In genomic region chr10:14991036-14991749, GRCh38 we compare ENCODE assay signal across 10 cellular contexts. TPM values are rescaled to one million over a fixed set of nuclear protein-coding genes. Genes with fewer than 3 reads are reported as not detected.
DNase-seq lines count a peak whose midpoint lies in the region; ATAC-seq and TF ChIP-seq lines count a peak whose summit lies in the region.
"Not testable (repeated sequence)": the region's sequence is repeated elsewhere in the genome, so short reads cannot be mapped to it uniquely, and the experiment has no call there.
"Had no signal": no experiment of that assay in that cellular context is flagged by ENCODE, and none has a peak within 500 bp of the region (broad histone marks: within the 10 kb centered on the region; RNA-seq: fewer than 3 reads in every experiment).

No MANE protein-coding gene starts in this region.

- peaks cover 12% of the 10 kb centered on the region for H3K4me1 Mint-ChIP-seq in activated T-cell treated with anti-CD3 and anti-CD28 coated beads, Interleukin-2, amount 50 U/mL, for 72 hours (ENCODE audit: low read depth)

- H3K4me3 Mint-ChIP-seq in activated T-cell treated with anti-CD3 and anti-CD28 coated beads, Interleukin-2, amount 50 U/mL, for 72 hours = not testable (repeated sequence)

- H3K27ac ChIP-seq in thoracic aorta = not testable (repeated sequence)

- H3K27ac Mint-ChIP-seq in activated T-cell treated with anti-CD3 and anti-CD28 coated beads, Interleukin-2, amount 50 U/mL, for 72 hours = not testable (repeated sequence)

- not testable (repeated sequence) for H3K27me3 Mint-ChIP-seq in activated T-cell treated with anti-CD3 and anti-CD28 coated beads, Interleukin-2, amount 50 U/mL, for 72 hours (ENCODE audit: low read depth)

- TF ChIP-seq CTCF in thoracic aorta (IDR thresholded peaks at IDR 0.05) = peak; percentile 23

- DNase-seq in EL = peak; percentile 59
- peak; percentile 8 for DNase-seq in M059J (ENCODE audit: low read depth)
- peak; percentile 8 for DNase-seq in T-helper 9 cell
- peak; percentile 79 to 81 for DNase-seq in activated T-cell treated with anti-CD3 and anti-CD28 coated beads, Interleukin-2, amount 50 U/mL, for 72 hours
- peak; percentile 52 for DNase-seq in ecto neural progenitor cell (ENCODE audit: low spot score)
- DNase-seq in kidney tubule cell (ENCODE audit: low spot score) = peak; percentile 59
- DNase-seq in stimulated activated CD4-positive, alpha-beta T cell treated with anti-CD3 and anti-CD28 coated beads, Interleukin-15, amount 100 ng/mL, for 24 hours = peak; percentile 79
- DNase-seq in thoracic aorta (ENCODE audit: low spot score) = not testable (repeated sequence)

- ATAC-seq in activated T-cell treated with anti-CD3 and anti-CD28 coated beads, Interleukin-2, amount 50 U/mL, for 72 hours (replicated peaks in 1 of 2); thoracic aorta (ENCODE audit: insufficient number of reproducible peaks, low FRiP score, low read depth): not testable (repeated sequence)

- not testable (repeated sequence) for H3K36me3 ChIP-seq in thoracic aorta

- H3K9me3 Mint-ChIP-seq in activated T-cell treated with anti-CD3 and anti-CD28 coated beads, Interleukin-2, amount 50 U/mL, for 72 hours = not testable (repeated sequence)

- not testable (repeated sequence) for H3K4me3 ChIP-seq in thoracic aorta

- H3K9me3 ChIP-seq in thoracic aorta = not testable (repeated sequence)

- not testable (repeated sequence) for H3K36me3 Mint-ChIP-seq in activated T-cell treated with anti-CD3 and anti-CD28 coated beads, Interleukin-2, amount 50 U/mL, for 72 hours (ENCODE audit: insufficient read depth in 2 of 2)

- H3K27me3 ChIP-seq in thoracic aorta (replicated peaks; ENCODE audit: insufficient read depth) = not testable (repeated sequence)

- not testable (repeated sequence) for H3K4me1 ChIP-seq in thoracic aorta (ENCODE audit: control insufficient read depth in 1 of 2, low read depth in 2 of 2)

RNA-seq across cellular contexts. Expression of gene MEIG1, which starts 32.0 kb away (rescaled TPM):
- not detected in 2 replicates for total RNA-seq in M059J (2014; rRNA removed; shearing (Covaris generic))
- total RNA-seq in activated T-cell treated with anti-CD3 and anti-CD28 coated beads, Interleukin-2, amount 50 U/mL, for 72 hours = 1 to 10 TPM in 1 of 2 donors, not detected in 1; 2.4 TPM
- not detected for total RNA-seq in thoracic aorta
- total RNA-seq: left ventricle myocardium inferior, right cardiac atrium had no signal

RNA-seq across cellular contexts. Expression of gene DCLRE1C, which starts 37.3 kb away (rescaled TPM):
- total RNA-seq in M059J (2014; rRNA removed; shearing (Covaris generic)) = 6.3 and 9.7 TPM in 2 replicates
- total RNA-seq in activated T-cell treated with anti-CD3 and anti-CD28 coated beads, Interleukin-2, amount 50 U/mL, for 72 hours = 10 to 100 TPM; 22.9 to 25.8 TPM
- 1 to 10 TPM; 6.9 to 9.9 TPM for total RNA-seq in thoracic aorta

RNA-seq across cellular contexts. Expression of gene OLAH, which starts 52.5 kb away (rescaled TPM):
- 0.52 TPM in 1 of 2 replicates, not detected in the other for total RNA-seq in M059J (2014; rRNA removed; shearing (Covaris generic))
- total RNA-seq in activated T-cell treated with anti-CD3 and anti-CD28 coated beads, Interleukin-2, amount 50 U/mL, for 72 hours = 1 to 10 TPM; 3.5 to 3.8 TPM
- total RNA-seq in thoracic aorta = 1 to 10 TPM in 1 of 2 donors, not detected in 1; 2.5 TPM
- total RNA-seq: left ventricle myocardium inferior had no signal
